Comparison of ENCODE assay signal across 8 cellular contexts in genomic region chr17:9478889-9479288, GRCh38.
"Had no signal": no experiment of that assay in that cellular context is flagged by ENCODE, and none has a peak within 500 bp of the region (broad histone marks: within the 10 kb centered on the region; RNA-seq: fewer than 3 reads in every experiment).

No MANE protein-coding gene starts in this region.

- DNase-seq: IMR-90, KBM-7, KG1 had no signal

- H3K27ac ChIP-seq: HL-60, KMS-11 had no signal

- H3K9me3 Mint-ChIP-seq: IgD-negative memory B cell had no signal

- H3K4me3 ChIP-seq: K562 had no signal

- H3K27ac Mint-ChIP-seq: IgD-negative memory B cell had no signal

- H3K4me2 ChIP-seq: KMS-11 had no signal

- ATAC-seq: HepG2, K562 had no signal

- H3K4me3 Mint-ChIP-seq: IgD-negative memory B cell had no signal

- H3K27me3 Mint-ChIP-seq: IgD-negative memory B cell had no signal

- H3K4me1 Mint-ChIP-seq: IgD-negative memory B cell had no signal
